Comparison of ENCODE assay signal across 8 cellular contexts in the genomic region with DNA sequence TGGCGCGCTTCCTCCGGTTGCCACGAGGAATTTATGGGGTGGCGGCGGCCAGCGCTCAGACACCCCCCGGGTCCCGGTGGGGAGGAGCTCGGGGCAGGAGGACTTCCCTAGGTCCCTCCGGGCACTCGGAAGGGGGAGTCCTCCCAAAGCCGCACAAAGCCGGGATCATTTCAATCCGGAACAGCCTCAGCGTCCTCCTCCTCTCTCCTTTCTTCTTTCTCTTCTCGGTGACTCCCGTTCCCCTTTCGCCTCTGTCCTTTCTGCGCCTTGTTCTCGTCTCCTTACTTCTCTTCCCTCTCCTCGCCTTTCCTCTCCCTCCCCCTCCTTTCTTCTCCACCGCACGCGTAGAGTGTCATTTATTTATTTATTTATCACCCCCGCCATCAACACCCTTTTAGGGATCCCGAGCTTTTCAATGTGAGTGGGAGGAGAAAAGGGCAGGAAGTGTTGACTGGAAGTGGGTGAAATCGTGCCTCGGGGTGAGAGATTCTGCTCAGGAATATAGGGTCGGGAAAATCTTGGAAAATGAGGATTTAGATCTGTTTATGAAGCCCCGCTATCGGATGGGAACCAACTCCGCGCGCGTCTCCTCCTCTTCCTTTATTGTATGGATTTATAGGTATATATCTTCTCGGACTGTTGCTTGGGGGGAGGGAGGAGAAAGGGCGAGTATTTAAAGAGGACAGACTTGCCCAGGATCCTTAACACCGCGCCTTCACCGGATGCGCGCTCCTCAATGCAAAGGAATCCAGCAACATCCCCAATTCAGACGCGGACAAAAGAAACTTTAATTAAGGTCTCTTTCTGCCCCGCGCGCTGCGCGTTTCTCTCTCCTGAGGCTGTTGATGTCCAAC. TPM values are rescaled to one million over a fixed set of nuclear protein-coding genes. Genes with fewer than 3 reads are reported as not detected.
DNase-seq lines count a peak whose midpoint lies in the region; ATAC-seq and TF ChIP-seq lines count a peak whose summit lies in the region.

No MANE protein-coding gene starts in this region.

- H3K36me3 Mint-ChIP-seq in dendritic cell treated with granulocyte-macrophage colony-stimulating factor and Interleukin-4, amounts not matched to agents 40 ng/mL and 50 ng/mL, for 4 days (ENCODE audit: low read depth) = no peaks in the 10 kb centered on the region

- peaks cover 80% of the 10 kb centered on the region for H3K27me3 Mint-ChIP-seq in dendritic cell treated with granulocyte-macrophage colony-stimulating factor and Interleukin-4, amounts not matched to agents 40 ng/mL and 50 ng/mL, for 4 days

- no peak for TF ChIP-seq EP300 in upper lobe of left lung (IDR thresholded peaks at IDR 0.05)

- H3K36me3 ChIP-seq in upper lobe of left lung = no peaks in the 10 kb centered on the region

- H3K4me3 ChIP-seq in AG09309 (ENCODE audit: control insufficient read depth, low read depth, low read length) (peak overlapping the region; percentile 88), upper lobe of left lung (peak overlapping the region; percentile 26 to 77 (median 70))

- no peaks in the 10 kb centered on the region for H3K9me3 ChIP-seq in upper lobe of left lung

- 1 to 2% methylated on average over 48 to 50 of the region's 50 CpGs for WGBS in upper lobe of left lung, 2 donors

- intact Hi-C loops in dendritic cell treated with granulocyte-macrophage colony-stimulating factor and Interleukin-4, amounts not matched to agents 40 ng/mL and 50 ng/mL, for 4 days (cut with micrococcal nuclease) = no loop called here

- peaks cover 0 to 3% (median 0%) of the 10 kb centered on the region in 4 donors for H3K27me3 ChIP-seq in upper lobe of left lung

- in situ Hi-C loops in KBM-7 (cut with MboI; ENCODE audit: low pct_unique_long_range_greater_than_20kb, low sequenced_read_pairs) = no loop called here

- no peaks in the 10 kb centered on the region for H3K9me3 Mint-ChIP-seq in dendritic cell treated with granulocyte-macrophage colony-stimulating factor and Interleukin-4, amounts not matched to agents 40 ng/mL and 50 ng/mL, for 4 days

- TF ChIP-seq POLR2A in upper lobe of left lung (IDR thresholded peaks at IDR 0.05) = no peak

- peaks cover 46% of the 10 kb centered on the region for H3K4me1 Mint-ChIP-seq in dendritic cell treated with granulocyte-macrophage colony-stimulating factor and Interleukin-4, amounts not matched to agents 40 ng/mL and 50 ng/mL, for 4 days (ENCODE audit: low read depth)

- no peak for TF ChIP-seq CTCF in AG09309 (IDR thresholded peaks at IDR 0.05; ENCODE audit: control insufficient read depth, insufficient read depth, low read depth, low read length, missing control alignments)
- TF ChIP-seq CTCF in upper lobe of left lung (IDR thresholded peaks at IDR 0.05) = no peak

- peak overlapping the region; percentile 24 for H3K4me3 Mint-ChIP-seq in dendritic cell treated with granulocyte-macrophage colony-stimulating factor and Interleukin-4, amounts not matched to agents 40 ng/mL and 50 ng/mL, for 4 days

- no peak for DNase-seq in AG09309 (ENCODE audit: low read depth)
- DNase-seq in KBM-7 = peak; percentile 19
- DNase-seq in lung microvascular endothelial cell (ENCODE audit: low read depth in 2 of 2) = peak; percentile 10 to 20
- DNase-seq in upper lobe of left lung = peak in 1 of 2 donors; percentile 82
- DNase-seq in SHP77 treated with DMSO at 0.1 percent for 48 hours (lab: John Stamatoyannopoulos, UW) = no peak
- no peak for DNase-seq in activated CD4-positive, alpha-beta T cell treated with anti-CD3 and anti-CD28 coated beads, Interleukin-2, amount 50 U/mL, for 48 hours
- DNase-seq in activated effector memory CD4-positive, alpha-beta T cell treated with anti-CD3 and anti-CD28 coated beads, Interleukin-2, amount 50 U/mL, for 16 hours = no peak

- no peak overlapping the region for H3K27ac Mint-ChIP-seq in dendritic cell treated with granulocyte-macrophage colony-stimulating factor and Interleukin-4, amounts not matched to agents 40 ng/mL and 50 ng/mL, for 4 days

- peak; percentile 31 to 59 for ATAC-seq in upper lobe of left lung (ENCODE audit: low FRiP score in 2 of 2)

- H3K4me1 ChIP-seq in upper lobe of left lung = peaks cover 0 to 17% (median 10%) of the 10 kb centered on the region in 4 donors

- peak overlapping the region; percentile 20 to 68 (median 46) for H3K27ac ChIP-seq in upper lobe of left lung

RNA-seq across cellular contexts. Expression of gene ZNF462, which starts 2.0 kb away (rescaled TPM):
- total RNA-seq in lung microvascular endothelial cell (4.2 and 4.6 TPM in 2 replicates), upper lobe of left lung (10 to 100 TPM; 17.9 to 85.9 (median 21.2) TPM)

Comparison
In these comparisons a context has a peak if more than half of its experiments do, and no peak if none do; other contexts are left out.
1. DNase-seq: peak in KBM-7 (single experiment) and lung microvascular endothelial cell (2 of 2); none in AG09309 (single experiment), SHP77 treated with DMSO at 0.1 percent for 48 hours (single experiment), activated CD4-positive, alpha-beta T cell treated with anti-CD3 and anti-CD28 coated beads, Interleukin-2, amount 50 U/mL, for 48 hours (0 of 2) and activated effector memory CD4-positive, alpha-beta T cell treated with anti-CD3 and anti-CD28 coated beads, Interleukin-2, amount 50 U/mL, for 16 hours (single experiment).